In the genomic region with DNA sequence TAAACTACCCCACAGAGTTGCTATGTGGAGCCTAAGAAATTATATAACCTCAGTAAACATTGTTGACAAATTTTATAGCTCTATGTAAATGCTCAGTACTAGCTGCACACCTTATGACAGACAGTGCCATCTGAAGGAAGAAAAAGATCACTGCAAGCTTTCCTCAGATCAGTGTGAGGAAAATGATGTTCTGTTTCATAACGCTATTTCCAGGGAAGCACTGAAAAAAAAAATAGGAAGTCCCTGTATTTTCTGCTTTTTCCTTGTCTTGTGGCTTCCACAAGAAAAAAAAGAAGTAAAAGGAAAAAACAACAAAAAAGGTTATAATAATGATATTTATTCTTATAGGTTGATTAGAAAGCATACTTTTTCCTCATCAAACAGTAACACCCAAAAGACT, we compare ENCODE assay signal across 8 cellular contexts. TPM values are rescaled to one million over a fixed set of nuclear protein-coding genes. Genes with fewer than 3 reads are reported as not detected.
DNase-seq lines count a peak whose midpoint lies in the region; FAIRE-seq and TF ChIP-seq lines count a peak whose summit lies in the region.

No MANE protein-coding gene starts in this region.

- H3K36me3 ChIP-seq in hepatocyte (replicated peaks; ENCODE audit: insufficient read depth, low read depth): no peaks in the 10 kb centered on the region

- no peaks in the 10 kb centered on the region for H3K27me3 ChIP-seq in hepatocyte

- peaks cover 63% of the 10 kb centered on the region for H3K4me1 Mint-ChIP-seq in activated naive CD8-positive, alpha-beta T cell treated with anti-CD3 and anti-CD28 coated beads for 36 hours

- DNase-seq in DMS153 treated with DMSO at 0.1 percent for 48 hours (lab: John Stamatoyannopoulos, UW; ENCODE audit: unreplicated experiment) (peak; percentile 10), DMS153 (lab: John Stamatoyannopoulos, UW) (no peak), HEK293T (ENCODE audit: extremely low spot score) (peak; percentile 50), NCI-H2029 treated with DMSO at 0.1 percent for 48 hours (lab: John Stamatoyannopoulos, UW) (peak; percentile 37), hepatocyte (ENCODE audit: low spot score) (peak; percentile 47), urothelium cell line (ENCODE audit: low spot score) (peak; percentile 30)
- DNase-seq in activated naive CD8-positive, alpha-beta T cell treated with anti-CD3 and anti-CD28 coated beads for 36 hours: no peak
- DNase-seq in stimulated activated CD4-positive, alpha-beta T cell treated with anti-CD3 and anti-CD28 coated beads, Interleukin-4, amount 100 ng/mL, for 24 hours: no peak

- no peak overlapping the region for H3K4me3 ChIP-seq in hepatocyte

- no peak overlapping the region for H3K4me3 Mint-ChIP-seq in activated naive CD8-positive, alpha-beta T cell treated with anti-CD3 and anti-CD28 coated beads for 36 hours

- 24% methylated on average over 1 of the region's 1 CpG for WGBS in hepatocyte (ENCODE audit: low lambda C conversion rate, missing lambda C conversion rate)

- H4K20me1 ChIP-seq in hepatocyte (ENCODE audit: insufficient read depth, poor library complexity, severe bottlenecking): no peaks in the 10 kb centered on the region

- CTCF ChIA-PET in HEK293T (lab: Yijun Ruan, JAX): interaction anchor here (0.6 to 3.6 kb wide), 22 partner anchors 9 to 339 kb away, joined by 3 to 25 read pairs (median 5); a partner anchor contains a TSS

- H3K4me1 ChIP-seq in hepatocyte (ENCODE audit: insufficient read depth): no peaks in the 10 kb centered on the region

- POLR2A ChIA-PET in HEK293T (lab: Yijun Ruan, JAX): interaction anchor here (1.1 kb wide), 1 partner anchor 339 kb away, joined by 3 read pairs; a partner anchor contains a TSS

- peaks cover 19% of the 10 kb centered on the region for H3K79me2 ChIP-seq in hepatocyte

- H3K27ac Mint-ChIP-seq in activated naive CD8-positive, alpha-beta T cell treated with anti-CD3 and anti-CD28 coated beads for 36 hours: peak overlapping the region; percentile 10

- no peaks in the 10 kb centered on the region for H3K27me3 Mint-ChIP-seq in activated naive CD8-positive, alpha-beta T cell treated with anti-CD3 and anti-CD28 coated beads for 36 hours

- peaks cover 52% of the 10 kb centered on the region for H3K36me3 Mint-ChIP-seq in activated naive CD8-positive, alpha-beta T cell treated with anti-CD3 and anti-CD28 coated beads for 36 hours

- no peak overlapping the region for H3K4me2 ChIP-seq in hepatocyte

- TF ChIP-seq CTCF in hepatocyte (IDR thresholded peaks at IDR 0.05; ENCODE audit: poor library complexity): peak; percentile 62

- H3K27ac ChIP-seq in hepatocyte: no peak overlapping the region

- H3K9me3 Mint-ChIP-seq in activated naive CD8-positive, alpha-beta T cell treated with anti-CD3 and anti-CD28 coated beads for 36 hours: peaks cover 13% of the 10 kb centered on the region

- no peak overlapping the region for H2AFZ ChIP-seq in hepatocyte

- FAIRE-seq in urothelium cell line (lab: Jason Lieb, UNC): no peak

- no peaks in the 10 kb centered on the region for H3K9me2 ChIP-seq in hepatocyte (replicated peaks; ENCODE audit: insufficient read depth)

- H3K9me3 ChIP-seq in hepatocyte (ENCODE audit: low read depth): no peaks in the 10 kb centered on the region

TF ChIP-seq in HEK293T, 16 proteins besides CTCF, POLR2A, EP300 and RAD21:
- no peak for TF ChIP-seq FOXK2 (IDR thresholded peaks at IDR 0.05)
- TF ChIP-seq ARNT (IDR thresholded peaks at IDR 0.05): no peak
- TF ChIP-seq, protein P1, sequence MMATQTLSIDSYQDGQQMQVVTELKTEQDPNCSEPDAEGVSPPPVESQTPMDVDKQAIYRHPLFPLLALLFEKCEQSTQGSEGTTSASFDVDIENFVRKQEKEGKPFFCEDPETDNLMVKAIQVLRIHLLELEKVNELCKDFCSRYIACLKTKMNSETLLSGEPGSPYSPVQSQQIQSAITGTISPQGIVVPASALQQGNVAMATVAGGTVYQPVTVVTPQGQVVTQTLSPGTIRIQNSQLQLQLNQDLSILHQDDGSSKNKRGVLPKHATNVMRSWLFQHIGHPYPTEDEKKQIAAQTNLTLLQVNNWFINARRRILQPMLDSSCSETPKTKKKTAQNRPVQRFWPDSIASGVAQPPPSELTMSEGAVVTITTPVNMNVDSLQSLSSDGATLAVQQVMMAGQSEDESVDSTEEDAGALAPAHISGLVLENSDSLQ (IDR thresholded peaks at IDR 0.05): peak; percentile 60

RNA-seq across cellular contexts. Expression of a gene that starts 23.2 kb away (rescaled TPM):
- total RNA-seq in activated naive CD8-positive, alpha-beta T cell treated with anti-CD3 and anti-CD28 coated beads for 36 hours: 10 to 100 TPM; 63.8 to 76.2 TPM
- 6.1 and 6.2 TPM in 2 replicates for total RNA-seq in hepatocyte
- 3.0 and 3.5 TPM in 2 replicates for polyA plus RNA-seq in hepatocyte

Comparison
In these comparisons a context has a peak if more than half of its experiments do, and no peak if none do; other contexts are left out.
1. DNase-seq: peak in DMS153 treated with DMSO at 0.1 percent for 48 hours (single experiment), HEK293T (single experiment), NCI-H2029 treated with DMSO at 0.1 percent for 48 hours (single experiment), hepatocyte (single experiment) and urothelium cell line (single experiment); none in DMS153 (single experiment), activated naive CD8-positive, alpha-beta T cell treated with anti-CD3 and anti-CD28 coated beads for 36 hours (single experiment) and stimulated activated CD4-positive, alpha-beta T cell treated with anti-CD3 and anti-CD28 coated beads, Interleukin-4, amount 100 ng/mL, for 24 hours (single experiment).